ENCODE assay signal across 2 cellular contexts in the genomic region with DNA sequence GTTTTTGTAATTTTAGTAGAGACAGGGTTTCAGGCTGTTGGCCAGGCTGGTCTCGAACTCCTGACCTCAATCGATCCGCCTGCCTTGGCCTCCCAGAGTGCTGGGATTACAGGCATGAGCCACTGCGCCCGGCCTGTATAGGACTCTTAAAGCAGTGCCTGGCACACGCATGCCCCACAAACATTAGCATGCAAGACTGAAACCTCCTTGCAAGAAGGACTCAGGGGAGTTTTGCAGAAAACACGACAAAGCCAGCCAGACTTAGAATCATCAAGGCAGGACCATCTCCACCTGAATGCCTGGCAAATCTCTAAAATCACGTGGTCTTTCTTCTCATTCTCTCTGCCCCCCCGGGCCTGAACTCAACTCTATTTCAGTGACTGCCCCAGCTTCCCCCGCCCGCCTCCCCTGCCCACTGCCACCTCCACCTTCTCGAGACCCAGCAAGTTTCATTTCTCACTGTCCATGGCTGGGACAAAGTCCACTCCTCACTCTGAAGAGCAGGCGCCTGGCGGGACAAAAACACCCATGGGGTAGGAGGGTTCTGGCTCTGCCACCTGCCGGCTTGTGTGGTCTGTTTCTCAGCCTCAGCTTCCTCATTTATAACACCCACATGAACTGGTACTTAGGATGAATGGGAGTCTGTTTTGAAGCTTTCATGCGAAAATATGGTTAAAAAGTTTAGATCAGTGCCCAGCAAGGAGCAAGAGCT.
TF ChIP-seq lines count a peak whose summit lies in the region.

No MANE protein-coding gene starts in this region.

TF ChIP-seq in GM12891, 5 proteins besides CTCF, POLR2A, EP300 and RAD21:
- TF ChIP-seq SPI1 (IDR thresholded peaks at IDR 0.05; ENCODE audit: low read depth, low read length), result peak; percentile 61
- no peak for TF ChIP-seq TAF1 (IDR thresholded peaks at IDR 0.05; ENCODE audit: low read depth, low read length)

TF ChIP-seq in HepG2, 621 proteins besides CTCF, POLR2A, EP300 and RAD21 (continues in another document):
- peak; percentile 26; the same call in 1 of the 2 replicates for TF ChIP-seq ZFX (CRISPR knock-in tag; IDR thresholded peaks at IDR 0.05; ENCODE audit: low read depth)
- TF ChIP-seq RAD51 (IDR thresholded peaks at IDR 0.05; ENCODE audit: borderline replicate concordance), result peak; percentile 8; the same call in 1 of the 2 replicates
- TF ChIP-seq SP2 (CRISPR knock-in tag; IDR thresholded peaks at IDR 0.05), result no peak
- TF ChIP-seq, protein P1, sequence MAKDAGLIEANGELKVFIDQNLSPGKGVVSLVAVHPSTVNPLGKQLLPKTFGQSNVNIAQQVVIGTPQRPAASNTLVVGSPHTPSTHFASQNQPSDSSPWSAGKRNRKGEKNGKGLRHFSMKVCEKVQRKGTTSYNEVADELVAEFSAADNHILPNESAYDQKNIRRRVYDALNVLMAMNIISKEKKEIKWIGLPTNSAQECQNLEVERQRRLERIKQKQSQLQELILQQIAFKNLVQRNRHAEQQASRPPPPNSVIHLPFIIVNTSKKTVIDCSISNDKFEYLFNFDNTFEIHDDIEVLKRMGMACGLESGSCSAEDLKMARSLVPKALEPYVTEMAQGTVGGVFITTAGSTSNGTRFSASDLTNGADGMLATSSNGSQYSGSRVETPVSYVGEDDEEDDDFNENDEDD (CRISPR knock-in tag; IDR thresholded peaks at IDR 0.05; ENCODE audit: borderline replicate concordance), result peak; percentile 33; the same call in 1 of the 2 replicates
- no peak for TF ChIP-seq ZNF839 (CRISPR knock-in tag; IDR thresholded peaks at IDR 0.05; ENCODE audit: borderline replicate concordance)
- TF ChIP-seq ZNF784 (CRISPR knock-in tag; IDR thresholded peaks at IDR 0.05; ENCODE audit: borderline replicate concordance), result no peak
- TF ChIP-seq, protein P2, sequence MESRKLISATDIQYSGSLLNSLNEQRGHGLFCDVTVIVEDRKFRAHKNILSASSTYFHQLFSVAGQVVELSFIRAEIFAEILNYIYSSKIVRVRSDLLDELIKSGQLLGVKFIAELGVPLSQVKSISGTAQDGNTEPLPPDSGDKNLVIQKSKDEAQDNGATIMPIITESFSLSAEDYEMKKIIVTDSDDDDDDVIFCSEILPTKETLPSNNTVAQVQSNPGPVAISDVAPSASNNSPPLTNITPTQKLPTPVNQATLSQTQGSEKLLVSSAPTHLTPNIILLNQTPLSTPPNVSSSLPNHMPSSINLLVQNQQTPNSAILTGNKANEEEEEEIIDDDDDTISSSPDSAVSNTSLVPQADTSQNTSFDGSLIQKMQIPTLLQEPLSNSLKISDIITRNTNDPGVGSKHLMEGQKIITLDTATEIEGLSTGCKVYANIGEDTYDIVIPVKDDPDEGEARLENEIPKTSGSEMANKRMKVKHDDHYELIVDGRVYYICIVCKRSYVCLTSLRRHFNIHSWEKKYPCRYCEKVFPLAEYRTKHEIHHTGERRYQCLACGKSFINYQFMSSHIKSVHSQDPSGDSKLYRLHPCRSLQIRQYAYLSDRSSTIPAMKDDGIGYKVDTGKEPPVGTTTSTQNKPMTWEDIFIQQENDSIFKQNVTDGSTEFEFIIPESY (CRISPR knock-in tag; IDR thresholded peaks at IDR 0.05), result 0 out of 2 replicates have a peak, but pooled peaks have one; percentile 40
- TF ChIP-seq, protein P3, sequence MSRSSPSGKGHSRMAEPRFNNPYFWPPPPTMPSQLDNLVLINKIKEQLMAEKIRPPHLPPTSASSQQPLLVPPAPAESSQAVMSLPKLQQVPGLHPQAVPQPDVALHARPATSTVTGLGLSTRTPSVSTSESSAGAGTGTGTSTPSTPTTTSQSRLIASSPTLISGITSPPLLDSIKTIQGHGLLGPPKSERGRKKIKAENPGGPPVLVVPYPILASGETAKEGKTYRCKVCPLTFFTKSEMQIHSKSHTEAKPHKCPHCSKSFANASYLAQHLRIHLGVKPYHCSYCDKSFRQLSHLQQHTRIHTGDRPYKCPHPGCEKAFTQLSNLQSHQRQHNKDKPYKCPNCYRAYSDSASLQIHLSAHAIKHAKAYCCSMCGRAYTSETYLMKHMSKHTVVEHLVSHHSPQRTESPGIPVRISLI (CRISPR knock-in tag; IDR thresholded peaks at IDR 0.05; ENCODE audit: borderline replicate concordance), result 0 out of 2 replicates have a peak, but pooled peaks have one; percentile 39
- 0 out of 2 replicates have a peak, but pooled peaks have one; percentile 8 for TF ChIP-seq FOXA3 (CRISPR knock-in tag; IDR thresholded peaks at IDR 0.05)
- peak; percentile 41; the same call in 1 of the 2 replicates for TF ChIP-seq SMC3 (IDR thresholded peaks at IDR 0.05; ENCODE audit: low read length)
- TF ChIP-seq IRF2 (CRISPR knock-in tag; IDR thresholded peaks at IDR 0.05), result 0 out of 2 replicates have a peak, but pooled peaks have one; percentile 25
- TF ChIP-seq PATZ1 (CRISPR knock-in tag; IDR thresholded peaks at IDR 0.05), result peak; percentile 51; the same call in 1 of the 2 replicates
- TF ChIP-seq ZNF235 (CRISPR knock-in tag; IDR thresholded peaks at IDR 0.05; ENCODE audit: borderline replicate concordance), result no peak
- TF ChIP-seq ZNF232 (CRISPR knock-in tag; IDR thresholded peaks at IDR 0.05; ENCODE audit: borderline replicate concordance), result no peak
- peak; percentile 36; the same call in 1 of the 2 replicates for TF ChIP-seq RXRB (CRISPR knock-in tag; IDR thresholded peaks at IDR 0.05; ENCODE audit: borderline replicate concordance)
- 0 out of 2 replicates have a peak, but pooled peaks have one; percentile 37 for TF ChIP-seq ZBTB7B (CRISPR knock-in tag; IDR thresholded peaks at IDR 0.05)
- TF ChIP-seq HOXA3 (CRISPR knock-in tag; IDR thresholded peaks at IDR 0.05), result peak; percentile 35; the same call in 1 of the 2 replicates
- TF ChIP-seq, protein P4, sequence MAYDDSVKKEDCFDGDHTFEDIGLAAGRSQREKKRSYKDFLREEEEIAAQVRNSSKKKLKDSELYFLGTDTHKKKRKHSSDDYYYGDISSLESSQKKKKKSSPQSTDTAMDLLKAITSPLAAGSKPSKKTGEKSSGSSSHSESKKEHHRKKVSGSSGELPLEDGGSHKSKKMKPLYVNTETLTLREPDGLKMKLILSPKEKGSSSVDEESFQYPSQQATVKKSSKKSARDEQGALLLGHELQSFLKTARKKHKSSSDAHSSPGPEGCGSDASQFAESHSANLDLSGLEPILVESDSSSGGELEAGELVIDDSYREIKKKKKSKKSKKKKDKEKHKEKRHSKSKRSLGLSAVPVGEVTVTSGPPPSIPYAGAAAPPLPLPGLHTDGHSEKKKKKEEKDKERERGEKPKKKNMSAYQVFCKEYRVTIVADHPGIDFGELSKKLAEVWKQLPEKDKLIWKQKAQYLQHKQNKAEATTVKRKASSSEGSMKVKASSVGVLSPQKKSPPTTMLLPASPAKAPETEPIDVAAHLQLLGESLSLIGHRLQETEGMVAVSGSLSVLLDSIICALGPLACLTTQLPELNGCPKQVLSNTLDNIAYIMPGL (CRISPR knock-in tag; IDR thresholded peaks at IDR 0.05; ENCODE audit: borderline replicate concordance in 1 of 2, low read depth in 1 of 2), result peak; percentile 41 to 52; a peak in 2 of 4 replicates
- peak; percentile 45; the same call in 1 of the 2 replicates for TF ChIP-seq ELF3 (CRISPR knock-in tag; IDR thresholded peaks at IDR 0.05)
- 0 out of 2 replicates have a peak, but pooled peaks have one; percentile 25 for TF ChIP-seq MED1 (CRISPR knock-in tag; IDR thresholded peaks at IDR 0.05)
- TF ChIP-seq THAP11 (CRISPR knock-in tag; IDR thresholded peaks at IDR 0.05), result peak; percentile 62
- TF ChIP-seq, protein P5, sequence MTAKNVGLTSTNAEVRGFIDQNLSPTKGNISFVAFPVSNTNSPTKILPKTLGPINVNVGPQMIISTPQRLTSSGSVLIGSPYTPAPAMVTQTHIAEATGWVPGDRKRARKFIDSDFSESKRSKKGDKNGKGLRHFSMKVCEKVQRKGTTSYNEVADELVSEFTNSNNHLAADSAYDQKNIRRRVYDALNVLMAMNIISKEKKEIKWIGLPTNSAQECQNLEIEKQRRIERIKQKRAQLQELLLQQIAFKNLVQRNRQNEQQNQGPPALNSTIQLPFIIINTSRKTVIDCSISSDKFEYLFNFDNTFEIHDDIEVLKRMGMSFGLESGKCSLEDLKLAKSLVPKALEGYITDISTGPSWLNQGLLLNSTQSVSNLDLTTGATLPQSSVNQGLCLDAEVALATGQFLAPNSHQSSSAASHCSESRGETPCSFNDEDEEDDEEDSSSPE (CRISPR knock-in tag; IDR thresholded peaks at IDR 0.05), result 0 out of 2 replicates have a peak, but pooled peaks have one; percentile 34
- peak; percentile 58; the same call in 1 of the 2 replicates for TF ChIP-seq HNF4G (IDR thresholded peaks at IDR 0.05; ENCODE audit: borderline replicate concordance, low read depth, low read length)
- no peak for TF ChIP-seq HNF4G (CRISPR knock-in tag; IDR thresholded peaks at IDR 0.05; ENCODE audit: borderline replicate concordance, low read depth)
- 0 out of 2 replicates have a peak, but pooled peaks have one; percentile 27 for TF ChIP-seq MTA1 (CRISPR knock-in tag; IDR thresholded peaks at IDR 0.05; ENCODE audit: borderline replicate concordance)
- TF ChIP-seq XRCC5 (optimal IDR thresholded peaks at IDR 0.05; ENCODE audit: low read length), result peak; percentile 35
- TF ChIP-seq KAT8 (CRISPR knock-in tag; IDR thresholded peaks at IDR 0.05), result peak; percentile 40; the same call in 1 of the 2 replicates
- no peak for TF ChIP-seq NFKB2 (CRISPR knock-in tag; IDR thresholded peaks at IDR 0.05; ENCODE audit: borderline replicate concordance)
- TF ChIP-seq HNF4A (CRISPR knock-in tag; IDR thresholded peaks at IDR 0.05), result peak; percentile 80
- TF ChIP-seq, protein P6, sequence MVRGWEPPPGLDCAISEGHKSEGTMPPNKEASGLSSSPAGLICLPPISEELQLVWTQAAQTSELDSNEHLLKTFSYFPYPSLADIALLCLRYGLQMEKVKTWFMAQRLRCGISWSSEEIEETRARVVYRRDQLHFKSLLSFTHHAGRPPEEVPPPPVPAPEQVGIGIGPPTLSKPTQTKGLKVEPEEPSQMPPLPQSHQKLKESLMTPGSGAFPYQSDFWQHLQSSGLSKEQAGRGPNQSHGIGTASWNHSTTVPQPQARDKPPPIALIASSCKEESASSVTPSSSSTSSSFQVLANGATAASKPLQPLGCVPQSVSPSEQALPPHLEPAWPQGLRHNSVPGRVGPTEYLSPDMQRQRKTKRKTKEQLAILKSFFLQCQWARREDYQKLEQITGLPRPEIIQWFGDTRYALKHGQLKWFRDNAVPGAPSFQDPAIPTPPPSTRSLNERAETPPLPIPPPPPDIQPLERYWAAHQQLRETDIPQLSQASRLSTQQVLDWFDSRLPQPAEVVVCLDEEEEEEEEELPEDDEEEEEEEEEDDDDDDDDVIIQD (CRISPR knock-in tag; IDR thresholded peaks at IDR 0.05; ENCODE audit: low read depth), result peak; percentile 66; the same call in 1 of the 2 replicates
- no peak for TF ChIP-seq LCORL (IDR thresholded peaks at IDR 0.05)
- TF ChIP-seq LCORL (CRISPR knock-in tag; IDR thresholded peaks at IDR 0.05), result no peak
- no peak for TF ChIP-seq ZNF644 (CRISPR knock-in tag; IDR thresholded peaks at IDR 0.05; ENCODE audit: low read depth)
- TF ChIP-seq, protein P7, sequence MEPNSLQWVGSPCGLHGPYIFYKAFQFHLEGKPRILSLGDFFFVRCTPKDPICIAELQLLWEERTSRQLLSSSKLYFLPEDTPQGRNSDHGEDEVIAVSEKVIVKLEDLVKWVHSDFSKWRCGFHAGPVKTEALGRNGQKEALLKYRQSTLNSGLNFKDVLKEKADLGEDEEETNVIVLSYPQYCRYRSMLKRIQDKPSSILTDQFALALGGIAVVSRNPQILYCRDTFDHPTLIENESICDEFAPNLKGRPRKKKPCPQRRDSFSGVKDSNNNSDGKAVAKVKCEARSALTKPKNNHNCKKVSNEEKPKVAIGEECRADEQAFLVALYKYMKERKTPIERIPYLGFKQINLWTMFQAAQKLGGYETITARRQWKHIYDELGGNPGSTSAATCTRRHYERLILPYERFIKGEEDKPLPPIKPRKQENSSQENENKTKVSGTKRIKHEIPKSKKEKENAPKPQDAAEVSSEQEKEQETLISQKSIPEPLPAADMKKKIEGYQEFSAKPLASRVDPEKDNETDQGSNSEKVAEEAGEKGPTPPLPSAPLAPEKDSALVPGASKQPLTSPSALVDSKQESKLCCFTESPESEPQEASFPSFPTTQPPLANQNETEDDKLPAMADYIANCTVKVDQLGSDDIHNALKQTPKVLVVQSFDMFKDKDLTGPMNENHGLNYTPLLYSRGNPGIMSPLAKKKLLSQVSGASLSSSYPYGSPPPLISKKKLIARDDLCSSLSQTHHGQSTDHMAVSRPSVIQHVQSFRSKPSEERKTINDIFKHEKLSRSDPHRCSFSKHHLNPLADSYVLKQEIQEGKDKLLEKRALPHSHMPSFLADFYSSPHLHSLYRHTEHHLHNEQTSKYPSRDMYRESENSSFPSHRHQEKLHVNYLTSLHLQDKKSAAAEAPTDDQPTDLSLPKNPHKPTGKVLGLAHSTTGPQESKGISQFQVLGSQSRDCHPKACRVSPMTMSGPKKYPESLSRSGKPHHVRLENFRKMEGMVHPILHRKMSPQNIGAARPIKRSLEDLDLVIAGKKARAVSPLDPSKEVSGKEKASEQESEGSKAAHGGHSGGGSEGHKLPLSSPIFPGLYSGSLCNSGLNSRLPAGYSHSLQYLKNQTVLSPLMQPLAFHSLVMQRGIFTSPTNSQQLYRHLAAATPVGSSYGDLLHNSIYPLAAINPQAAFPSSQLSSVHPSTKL (CRISPR knock-in tag; IDR thresholded peaks at IDR 0.05), result 0 out of 2 replicates have a peak, but pooled peaks have one; percentile 15
- 0 out of 2 replicates have a peak, but pooled peaks have one; percentile 18 for TF ChIP-seq SALL1 (CRISPR knock-in tag; IDR thresholded peaks at IDR 0.05)
- peak; percentile 75 for TF ChIP-seq GATAD2A (CRISPR knock-in tag; IDR thresholded peaks at IDR 0.05)
- TF ChIP-seq, protein P8, sequence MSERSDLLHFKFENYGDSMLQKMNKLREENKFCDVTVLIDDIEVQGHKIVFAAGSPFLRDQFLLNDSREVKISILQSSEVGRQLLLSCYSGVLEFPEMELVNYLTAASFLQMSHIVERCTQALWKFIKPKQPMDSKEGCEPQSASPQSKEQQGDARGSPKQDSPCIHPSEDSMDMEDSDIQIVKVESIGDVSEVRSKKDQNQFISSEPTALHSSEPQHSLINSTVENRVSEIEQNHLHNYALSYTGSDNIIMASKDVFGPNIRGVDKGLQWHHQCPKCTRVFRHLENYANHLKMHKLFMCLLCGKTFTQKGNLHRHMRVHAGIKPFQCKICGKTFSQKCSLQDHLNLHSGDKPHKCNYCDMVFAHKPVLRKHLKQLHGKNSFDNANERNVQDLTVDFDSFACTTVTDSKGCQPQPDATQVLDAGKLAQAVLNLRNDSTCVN (CRISPR knock-in tag; IDR thresholded peaks at IDR 0.05; ENCODE audit: borderline replicate concordance), result no peak
